ENCODE assay signal across 8 cellular contexts in the genomic region with DNA sequence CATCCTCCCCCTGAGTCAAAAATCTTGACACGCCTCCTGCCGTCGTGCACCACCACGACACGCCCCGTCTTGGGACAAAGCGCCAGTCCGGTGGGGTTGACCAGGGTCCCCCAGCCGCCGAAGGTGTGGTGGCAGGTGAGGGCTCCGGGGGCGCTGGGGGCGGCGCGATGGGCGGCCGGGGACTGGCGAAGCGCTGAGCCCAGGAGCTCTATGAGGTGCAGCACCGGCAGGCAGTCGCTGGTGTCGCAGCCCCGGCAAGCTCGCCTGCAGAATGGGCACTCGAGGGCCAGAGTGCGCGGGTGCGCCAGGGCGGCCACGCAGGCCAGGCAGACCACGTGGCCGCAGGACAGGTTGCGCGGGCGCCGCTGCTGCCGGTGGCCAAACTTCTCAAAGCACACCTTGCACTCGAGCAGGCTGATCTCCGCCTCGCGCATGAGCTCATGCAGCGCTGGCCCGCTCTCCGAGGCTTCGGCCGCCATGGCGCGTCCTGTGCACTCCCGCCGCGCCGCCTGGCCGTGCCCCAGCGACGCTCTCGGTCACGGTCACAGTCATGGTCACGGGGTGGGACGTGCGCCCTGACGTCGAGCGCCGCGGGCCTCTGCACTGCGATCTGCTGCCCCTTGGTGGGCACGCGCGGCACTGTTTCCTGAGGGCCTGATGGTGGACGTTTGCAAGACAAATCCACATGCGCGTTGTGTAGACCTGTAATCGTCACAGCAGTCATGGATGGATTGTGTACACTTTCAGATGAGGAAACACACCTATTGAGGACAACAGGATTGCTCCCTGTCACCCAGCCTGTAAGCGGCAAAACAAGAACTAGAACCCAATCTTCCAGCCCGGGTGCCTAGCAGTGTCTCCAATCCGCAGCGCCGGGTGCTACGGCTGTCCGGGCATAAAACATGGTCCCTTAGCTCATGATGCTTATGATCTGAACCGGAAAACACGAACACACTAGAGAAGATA. TPM values are rescaled to one million over a fixed set of nuclear protein-coding genes. Genes with fewer than 3 reads are reported as not detected.
DNase-seq lines count a peak whose midpoint lies in the region; ATAC-seq lines count a peak whose summit lies in the region.

A gene (minus strand): TSS at position 550 of the 966 bp plus-strand sequence. CDS start 71 bp downstream, at position 479.

- peak within 1 kb of the TSS; percentile 40 for H3K4me3 ChIP-seq in mononuclear cell (ENCODE audit: low read length)

- H3K4me1 ChIP-seq in mononuclear cell (ENCODE audit: insufficient read depth, low read length): peaks cover 6% of the 10 kb centered on the region

- peak; percentile 99 for ATAC-seq in HG03108 (IDR thresholded peaks at IDR 0.05; ENCODE audit: unreplicated experiment)

- DNase-seq in SIG-M5 treated with dmso at 0.1 percent for 504 hours (lab: John Stamatoyannopoulos, UW; ENCODE audit: unreplicated experiment) (peak; percentile 31), SIG-M5 (lab: John Stamatoyannopoulos, UW) (no peak), NCI-H526 treated with DMSO at 0.1 percent for 48 hours (lab: John Stamatoyannopoulos, UW) (peak; percentile 77), activated T-cell treated with anti-CD3 and anti-CD28 coated beads for 4 hours (peak; percentile 54), epithelial cell of prostate (ENCODE audit: low read depth, low spot score) (peak; percentile 53)
- peak; percentile 57 to 71 for DNase-seq in stimulated activated CD8-positive, alpha-beta memory T cell treated with anti-CD3 and anti-CD28 coated beads, Interleukin-15, amount 100 ng/mL, for 48 hours (ENCODE audit: low read depth in 2 of 2)

- H3K9me3 ChIP-seq in mononuclear cell (ENCODE audit: low read depth, low read length): no peaks in the 10 kb centered on the region

- H3K27me3 ChIP-seq in mononuclear cell (ENCODE audit: insufficient read depth, low read length): no peaks in the 10 kb centered on the region

- H3K27ac ChIP-seq in epithelial cell of prostate: peak within 1 kb of the TSS; percentile 26

RNA-seq across cellular contexts. Expression of the gene that starts here (rescaled TPM):
- 0.52 TPM for total RNA-seq in mononuclear cell
